16 cellular contexts compared by ENCODE assay signal in the genomic region with DNA sequence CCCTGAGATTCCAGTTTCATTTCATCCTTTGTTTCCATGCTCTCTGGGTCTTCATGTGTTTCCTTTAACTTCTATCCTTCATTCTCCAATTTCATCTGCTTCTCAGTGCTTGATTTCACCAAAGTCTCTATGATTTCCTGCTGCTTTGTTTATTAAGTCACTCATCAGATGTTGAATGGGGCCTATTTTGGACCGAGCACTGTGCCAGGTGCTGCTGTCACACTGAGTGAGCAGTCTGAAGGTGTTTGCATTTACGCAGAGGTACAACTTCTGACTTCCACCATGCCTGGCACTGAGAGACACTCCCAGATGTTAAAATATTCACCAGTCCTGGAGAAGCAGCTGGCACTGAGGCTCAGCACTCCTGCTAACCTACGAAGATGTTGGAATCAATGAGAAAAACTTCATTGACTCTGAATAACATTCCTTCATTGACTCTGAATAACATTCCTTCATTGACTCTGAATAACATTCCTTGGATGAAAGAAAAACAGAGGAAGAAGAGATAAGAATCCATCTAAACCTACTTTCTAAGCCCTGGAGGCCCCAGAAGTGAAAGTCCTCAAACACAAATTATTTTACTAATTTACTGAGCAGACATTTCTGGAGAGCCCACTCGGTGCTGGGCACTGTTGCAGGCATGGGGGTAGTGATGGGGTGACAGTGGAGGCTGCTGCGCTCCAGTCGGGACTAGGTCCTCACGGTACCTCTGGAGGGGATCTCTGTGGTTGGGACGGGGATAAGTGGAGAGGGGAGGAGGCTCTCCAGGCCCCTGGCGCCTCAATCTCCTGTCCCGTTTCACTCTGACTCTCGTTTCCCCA.
DNase-seq lines count a peak whose midpoint lies in the region; ATAC-seq and TF ChIP-seq lines count a peak whose summit lies in the region.
"Had no signal": no experiment of that assay in that cellular context is flagged by ENCODE, and none has a peak within 500 bp of the region (broad histone marks: within the 10 kb centered on the region; RNA-seq: fewer than 3 reads in every experiment).

No MANE protein-coding gene starts in this region.

- no TSS peak for BruUV-seq in OCI-LY7 (replicated peaks; lab: Mats Ljungman, UMichigan)

- H2BK5ac ChIP-seq in mesendoderm (ENCODE audit: low read length), result no peak overlapping the region

- H2AK5ac ChIP-seq in mesendoderm (ENCODE audit: low read length), result no peak overlapping the region

- no peak overlapping the region for H3K27ac ChIP-seq in right atrium auricular region
- no peak overlapping the region for H3K27ac ChIP-seq in mesendoderm (ENCODE audit: low read depth, low read length)
- H3K27ac ChIP-seq in OCI-LY7 (ENCODE audit: low read depth, low read length, poor library complexity, severe bottlenecking), result no peak overlapping the region
- H3K27ac ChIP-seq: 22Rv1, BLaER1, PC-9, SK-N-MC had no signal

- H3K18ac ChIP-seq in mesendoderm (ENCODE audit: low read length), result no peak overlapping the region

- WGBS in mesendoderm (ENCODE audit: extremely low coverage, insufficient coverage, low lambda C conversion rate), result no CpG with 5 or more reads among the region's 11 CpGs

- no peak overlapping the region for H3K9ac ChIP-seq in mesendoderm (ENCODE audit: low read length)
- H3K9ac ChIP-seq: BLaER1 had no signal

- TF ChIP-seq CTCF in right atrium auricular region (IDR thresholded peaks at IDR 0.05) (no peak), OCI-LY7 (conservative IDR thresholded peaks at IDR 0.05; ENCODE audit: low read length) (no peak)

- H3K9me2 ChIP-seq in OCI-LY7 (ENCODE audit: insufficient read depth, low read length), result no peaks in the 10 kb centered on the region

- no peaks in the 10 kb centered on the region for H3K27me3 ChIP-seq in right atrium auricular region
- no peaks in the 10 kb centered on the region for H3K27me3 ChIP-seq in mesendoderm (ENCODE audit: insufficient read depth, low read length, poor library complexity)
- H3K27me3 ChIP-seq: BLaER1 had no signal

- H3K79me1 ChIP-seq in mesendoderm (ENCODE audit: low read length), result no peaks in the 10 kb centered on the region

- H3K56ac ChIP-seq in mesendoderm (ENCODE audit: low read length), result no peak overlapping the region

- POLR2A ChIA-PET in OCI-LY7 (lab: Charles Lee), result no interaction called here

- no peak overlapping the region for H3K4me2 ChIP-seq in mesendoderm (ENCODE audit: low read length)
- H3K4me2 ChIP-seq in OCI-LY7 (ENCODE audit: low read length), result no peak overlapping the region
- H3K4me2 ChIP-seq: BLaER1, PC-9 had no signal

- H2BK15ac ChIP-seq in mesendoderm (replicated peaks; ENCODE audit: low read depth), result no peak overlapping the region

- H3K4me1 ChIP-seq in right atrium auricular region, result no peaks in the 10 kb centered on the region
- H3K4me1 ChIP-seq in mesendoderm (ENCODE audit: control insufficient read depth, low read depth, low read length), result no peaks in the 10 kb centered on the region
- no peaks in the 10 kb centered on the region for H3K4me1 ChIP-seq in OCI-LY7 (ENCODE audit: insufficient read depth, low read length, poor library complexity, severe bottlenecking)

- H4K20me1 ChIP-seq in OCI-LY7 (ENCODE audit: insufficient read depth, low read length), result no peaks in the 10 kb centered on the region
- H4K20me1 ChIP-seq: BLaER1 had no signal

- H2AFZ ChIP-seq in OCI-LY7 (ENCODE audit: low read length), result no peak overlapping the region
- H2AFZ ChIP-seq: PC-9 had no signal

- DNase-seq in right atrium auricular region (ENCODE audit: low spot score) (peak; percentile 30), left ventricle myocardium superior (no peak), iPS DF 19.7 (ENCODE audit: low read depth, low spot score) (peak; percentile 90), mesendoderm (peak; percentile 63), NCI-H187 treated with DMSO at 0.1 percent for 48 hours (lab: John Stamatoyannopoulos, UW) (no peak), OCI-LY7 (ENCODE audit: low spot score) (no peak), dedifferentiated amniotic fluid mesenchymal stem cell (ENCODE audit: extremely low spot score) (no peak)
- DNase-seq: NCI-H146, NCI-H226, NCI-H69, PC-9 had no signal

- H3K79me2 ChIP-seq in mesendoderm (ENCODE audit: control insufficient read depth, insufficient read depth, low read length) (no peaks in the 10 kb centered on the region), OCI-LY7 (ENCODE audit: insufficient read depth, low read depth, low read length) (no peaks in the 10 kb centered on the region)

- H3K36me3 ChIP-seq in right atrium auricular region (no peaks in the 10 kb centered on the region), mesendoderm (ENCODE audit: control insufficient read depth, insufficient read depth, low read length) (no peaks in the 10 kb centered on the region), OCI-LY7 (ENCODE audit: insufficient read depth, low read length) (no peaks in the 10 kb centered on the region)
- H3K36me3 ChIP-seq: BLaER1 had no signal

- H3K23ac ChIP-seq in mesendoderm (ENCODE audit: low read length), result no peak overlapping the region

- no peak overlapping the region for H4K5ac ChIP-seq in mesendoderm (ENCODE audit: low read length)

- H3K4me3 ChIP-seq in right atrium auricular region, result no peak overlapping the region
- no peak overlapping the region for H3K4me3 ChIP-seq in mesendoderm (ENCODE audit: low read length)
- no peak overlapping the region for H3K4me3 ChIP-seq in OCI-LY7 (ENCODE audit: low read depth, low read length, poor library complexity, severe bottlenecking)
- H3K4me3 ChIP-seq: BLaER1, K562, PC-9, SK-N-MC had no signal

- CTCF ChIA-PET in OCI-LY7 (lab: Charles Lee; ENCODE audit: unreplicated experiment), result no interaction called here

- H2BK120ac ChIP-seq in mesendoderm (ENCODE audit: low read depth, low read length), result no peak overlapping the region

- no peaks in the 10 kb centered on the region for H3K9me3 ChIP-seq in right atrium auricular region
- H3K9me3 ChIP-seq in OCI-LY7 (ENCODE audit: low read length), result no peaks in the 10 kb centered on the region
- H3K9me3 ChIP-seq: BLaER1 had no signal

- H4K8ac ChIP-seq in mesendoderm (ENCODE audit: low read depth, low read length), result no peak overlapping the region

- ATAC-seq in left ventricle myocardium superior (no peak), GM19324 (IDR thresholded peaks at IDR 0.05; ENCODE audit: low FRiP score, unreplicated experiment) (no peak)
- ATAC-seq: K562 had no signal

- intact Hi-C loops in left ventricle myocardium superior (cut with micrococcal nuclease), result no loop called here
- intact Hi-C loops in OCI-LY7 (cut with micrococcal nuclease; ENCODE audit: unreplicated experiment), result no loop called here

- H3K4ac ChIP-seq in mesendoderm (ENCODE audit: low read depth, low read length), result no peak overlapping the region

Comparison
In these comparisons a context has a peak if more than half of its experiments do, and no peak if none do; other contexts are left out.
1. DNase-seq: peak in right atrium auricular region (single experiment), iPS DF 19.7 (single experiment) and mesendoderm (single experiment); none in left ventricle myocardium superior (single experiment), NCI-H187 treated with DMSO at 0.1 percent for 48 hours (single experiment), OCI-LY7 (single experiment) and dedifferentiated amniotic fluid mesenchymal stem cell (single experiment).